28 cellular contexts compared by ENCODE assay signal in genomic region chr21:46420241-46421190, GRCh38. TPM values are rescaled to one million over a fixed set of nuclear protein-coding genes. Genes with fewer than 3 reads are reported as not detected.
DNase-seq lines count a peak whose midpoint lies in the region; ATAC-seq, FAIRE-seq and TF ChIP-seq lines count a peak whose summit lies in the region.
"Had no signal": no experiment of that assay in that cellular context is flagged by ENCODE, and none has a peak within 500 bp of the region (broad histone marks: within the 10 kb centered on the region; RNA-seq: fewer than 3 reads in every experiment).

No MANE protein-coding gene starts in this region.

- H4K20me1 ChIP-seq in GM12878 (ENCODE audit: control insufficient read depth, insufficient read depth): no peaks in the 10 kb centered on the region

- no peak for TF ChIP-seq RAD21 in GM12878 (IDR thresholded peaks at IDR 0.05; ENCODE audit: insufficient read depth, low read depth, low read length)

- SMC1A ChIA-PET in GM12878 (lab: Charles Lee; ENCODE audit: uncharacterized antibody, unreplicated experiment): no interaction called here

- H3K4me3 ChIP-seq in CD8-positive, alpha-beta memory T cell (ENCODE audit: low read length): no peak overlapping the region
- H3K4me3 ChIP-seq in GM12878: no peak overlapping the region
- H3K4me3 ChIP-seq: coronary artery, GM23248, SK-N-MC, thoracic aorta, vagina had no signal

- BruUV-seq in GM12878 (replicated peaks; lab: Mats Ljungman, UMichigan): no TSS peak

- peaks cover 31% of the 10 kb centered on the region for H3K36me3 Mint-ChIP-seq in activated CD4-positive, alpha-beta T cell treated with anti-CD3 and anti-CD28 coated beads, Interleukin-2, amount 10 ng/mL, durations not matched to agents 7 days and 5 days (ENCODE audit: low read depth)
- H3K36me3 Mint-ChIP-seq in CD8-positive, alpha-beta memory T cell: peaks cover 4 to 48% (median 16%) of the 10 kb centered on the region in 3 donors
- H3K36me3 Mint-ChIP-seq in nephron progenitor cell (ENCODE audit: low read depth): peaks cover 52% of the 10 kb centered on the region

- no peak for TF ChIP-seq POLR2A in GM12878 (IDR thresholded peaks at IDR 0.05; ENCODE audit: low read depth, low read length)

- H3K27me3 ChIP-seq in CD8-positive, alpha-beta memory T cell (ENCODE audit: insufficient read depth, low read length, poor library complexity, severe bottlenecking): no peaks in the 10 kb centered on the region
- no peaks in the 10 kb centered on the region for H3K27me3 ChIP-seq in GM12878 (replicated peaks in 1 of 2; ENCODE audit: control insufficient read depth in 2 of 2, insufficient read depth in 2 of 2, low read length in 1 of 2)
- H3K27me3 ChIP-seq: vagina had no signal

- H3K4me2 ChIP-seq in GM12878 (ENCODE audit: control insufficient read depth, insufficient read depth): no peak overlapping the region

- in situ Hi-C loops in GM12878 (cut with MboI): no loop called here

- intact Hi-C loops in GM12878 (cut with micrococcal nuclease; ENCODE audit: unreplicated experiment): no loop called here

- H3K4me3 Mint-ChIP-seq in activated CD4-positive, alpha-beta T cell treated with anti-CD3 and anti-CD28 coated beads, Interleukin-2, amount 10 ng/mL, durations not matched to agents 7 days and 5 days: no peak overlapping the region
- peak overlapping the region in 1 of 7 donors; percentile 65 for H3K4me3 Mint-ChIP-seq in CD8-positive, alpha-beta memory T cell
- no peak overlapping the region for H3K4me3 Mint-ChIP-seq in nephron progenitor cell
- H3K4me3 Mint-ChIP-seq: activated naive CD4-positive, alpha-beta T cell treated with anti-CD3 and anti-CD28 coated beads for 36 hours; IgD-negative memory B cell; stimulated activated naive CD8-positive, alpha-beta T cell treated with anti-CD3 and anti-CD28 coated beads, Interleukin-15, Interleukin-2, amounts not matched to agents 100 ng/mL and 50 ng/mL, for 24 hours had no signal

- peaks cover 17% of the 10 kb centered on the region for H3K4me1 Mint-ChIP-seq in activated CD4-positive, alpha-beta T cell treated with anti-CD3 and anti-CD28 coated beads, Interleukin-2, amount 10 ng/mL, durations not matched to agents 7 days and 5 days
- H3K4me1 Mint-ChIP-seq in CD8-positive, alpha-beta memory T cell: peaks cover 19 to 30% (median 21%) of the 10 kb centered on the region in 3 donors
- peaks cover 10% of the 10 kb centered on the region for H3K4me1 Mint-ChIP-seq in nephron progenitor cell
- H3K4me1 Mint-ChIP-seq: IgD-negative memory B cell had no signal

- CTCF ChIA-PET in activated CD4-positive, alpha-beta T cell treated with anti-CD3 and anti-CD28 coated beads, Interleukin-2, amount 10 ng/mL, durations not matched to agents 7 days and 5 days (lab: Charles Lee): no interaction called here
- CTCF ChIA-PET in CD8-positive, alpha-beta memory T cell (lab: Charles Lee): interaction anchor here (1.5 kb wide), 1 partner anchor 138 kb away, joined by 4 read pairs; no protein-coding TSS in a partner anchor
- CTCF ChIA-PET in GM12878 (lab: Yijun Ruan, JAX): interaction anchor here (0.6 to 1.0 kb wide), 2 partner anchors 167 to 277 kb away, joined by 5 to 6 read pairs; no protein-coding TSS in a partner anchor

- H3K27me3 Mint-ChIP-seq in activated CD4-positive, alpha-beta T cell treated with anti-CD3 and anti-CD28 coated beads, Interleukin-2, amount 10 ng/mL, durations not matched to agents 7 days and 5 days: no peaks in the 10 kb centered on the region
- H3K27me3 Mint-ChIP-seq in CD8-positive, alpha-beta memory T cell: peaks cover 0 to 1% of the 10 kb centered on the region in 2 donors
- H3K27me3 Mint-ChIP-seq in nephron progenitor cell (ENCODE audit: low read depth, poor library complexity): no peaks in the 10 kb centered on the region
- H3K27me3 Mint-ChIP-seq: IgD-negative memory B cell; stimulated activated naive CD8-positive, alpha-beta T cell treated with anti-CD3 and anti-CD28 coated beads, Interleukin-15, Interleukin-2, amounts not matched to agents 100 ng/mL and 50 ng/mL, for 24 hours; T-helper 17 cell had no signal

- no peak overlapping the region for H2AFZ ChIP-seq in GM12878 (ENCODE audit: control insufficient read depth, low read depth, low read length)
- H2AFZ ChIP-seq: GM23248 had no signal

- H3K27ac ChIP-seq in CD8-positive, alpha-beta memory T cell (ENCODE audit: low read depth, low read length): no peak overlapping the region
- no peak overlapping the region for H3K27ac ChIP-seq in GM12878 (ENCODE audit: control insufficient read depth, insufficient read depth)
- H3K27ac ChIP-seq: 22Rv1, coronary artery, GM23248, RWPE1, SK-N-MC, thoracic aorta, vagina had no signal

- DNase-seq in activated CD4-positive, alpha-beta T cell treated with anti-CD3 and anti-CD28 coated beads, Interleukin-2, amount 10 ng/mL, durations not matched to agents 7 days and 5 days: no peak
- DNase-seq in activated CD4-positive, alpha-beta T cell treated with anti-CD3 and anti-CD28 coated beads, Interleukin-2, amount 50 U/mL, for 4 hours: no peak
- no peak for DNase-seq in CD8-positive, alpha-beta memory T cell
- DNase-seq in GM12878 (ENCODE audit: low read depth, low spot score): no peak
- DNase-seq in nephron progenitor cell: no peak
- DNase-seq in SW480 (ENCODE audit: low spot score): no peak
- DNase-seq in NCI-H187 treated with DMSO at 0.1 percent for 48 hours (lab: John Stamatoyannopoulos, UW): no peak
- DNase-seq: activated naive CD4-positive, alpha-beta T cell treated with anti-CD3 and anti-CD28 coated beads for 36 hours; amygdala; effector memory CD4-positive, alpha-beta T cell; erythroblast; GM23248; kidney glomerular epithelial cell; mammary epithelial cell; NCI-H1105; NCI-H2029 treated with DMSO at 0.1 percent for 48 hours; T-helper 17 cell had no signal

- TF ChIP-seq EP300 in GM12878 (IDR thresholded peaks at IDR 0.05; ENCODE audit: borderline replicate concordance in 1 of 2, control insufficient read depth in 1 of 2, low read depth in 2 of 2, low read length in 2 of 2): no peak

- H3K36me3 ChIP-seq in CD8-positive, alpha-beta memory T cell (ENCODE audit: insufficient read depth, low read length): no peaks in the 10 kb centered on the region
- H3K36me3 ChIP-seq in GM12878 (ENCODE audit: control insufficient read depth in 2 of 2, insufficient read depth in 2 of 2, low read length in 1 of 2): peaks cover 11 to 13% of the 10 kb centered on the region in 2 experiments

- FAIRE-seq in GM12878 (lab: Jason Lieb, UNC): no peak
- FAIRE-seq: bronchial epithelial cell, D721Med had no signal

- no peak for ATAC-seq in GM12878
- no peak for ATAC-seq in HG02623 (IDR thresholded peaks at IDR 0.05; ENCODE audit: unreplicated experiment)
- ATAC-seq: T-helper 17 cell had no signal

- H3K4me1 ChIP-seq in CD8-positive, alpha-beta memory T cell (ENCODE audit: insufficient read depth, low read length): peaks cover 27% of the 10 kb centered on the region
- no peaks in the 10 kb centered on the region for H3K4me1 ChIP-seq in GM12878 (ENCODE audit: control insufficient read depth, insufficient read depth, low read length)
- H3K4me1 ChIP-seq: vagina had no signal

- H3K27ac Mint-ChIP-seq in activated CD4-positive, alpha-beta T cell treated with anti-CD3 and anti-CD28 coated beads, Interleukin-2, amount 10 ng/mL, durations not matched to agents 7 days and 5 days: peak overlapping the region; percentile 64
- H3K27ac Mint-ChIP-seq in CD8-positive, alpha-beta memory T cell: peak overlapping the region in 5 of 8 donors; percentile 3 to 77 (median 45)
- peak overlapping the region; percentile 3 for H3K27ac Mint-ChIP-seq in nephron progenitor cell
- H3K27ac Mint-ChIP-seq: activated naive CD4-positive, alpha-beta T cell treated with anti-CD3 and anti-CD28 coated beads for 36 hours; IgD-negative memory B cell; stimulated activated naive CD8-positive, alpha-beta T cell treated with anti-CD3 and anti-CD28 coated beads, Interleukin-15, Interleukin-2, amounts not matched to agents 100 ng/mL and 50 ng/mL, for 24 hours; T-helper 17 cell had no signal

- no peaks in the 10 kb centered on the region for H3K79me2 ChIP-seq in GM12878 (ENCODE audit: control insufficient read depth, insufficient read depth, low read length)

- H3K9me3 Mint-ChIP-seq in activated CD4-positive, alpha-beta T cell treated with anti-CD3 and anti-CD28 coated beads, Interleukin-2, amount 10 ng/mL, durations not matched to agents 7 days and 5 days: no peaks in the 10 kb centered on the region
- peaks cover 0 to under 1% (median 0%) of the 10 kb centered on the region in 5 donors for H3K9me3 Mint-ChIP-seq in CD8-positive, alpha-beta memory T cell
- H3K9me3 Mint-ChIP-seq in nephron progenitor cell: no peaks in the 10 kb centered on the region
- H3K9me3 Mint-ChIP-seq: activated naive CD4-positive, alpha-beta T cell treated with anti-CD3 and anti-CD28 coated beads for 36 hours; IgD-negative memory B cell; stimulated activated naive CD8-positive, alpha-beta T cell treated with anti-CD3 and anti-CD28 coated beads, Interleukin-15, Interleukin-2, amounts not matched to agents 100 ng/mL and 50 ng/mL, for 24 hours had no signal

- TF ChIP-seq CTCF in GM12878 (IDR thresholded peaks at IDR 0.05 in 2 of 3, conservative IDR thresholded peaks at IDR 0.05 in 1 of 3; ENCODE audit: control insufficient read depth in 2 of 3, extremely low read depth in 1 of 3, insufficient read depth in 1 of 3, low read depth in 3 of 3, low read length in 3 of 3): 0 out of 6 replicates have a peak, but pooled peaks of 2 of the 3 experiments have one; percentile 1 to 8
- TF ChIP-seq CTCF in nephron progenitor cell (IDR thresholded peaks at IDR 0.05): no peak

- POLR2A ChIA-PET in activated CD4-positive, alpha-beta T cell treated with anti-CD3 and anti-CD28 coated beads, Interleukin-2, amount 10 ng/mL, durations not matched to agents 7 days and 5 days (lab: Charles Lee): no interaction called here
- POLR2A ChIA-PET in CD8-positive, alpha-beta memory T cell (lab: Charles Lee): no interaction called here
- POLR2A ChIA-PET in GM12878 (lab: Charles Lee): no interaction called here

- 96% methylated on average over 16 of the region's 16 CpGs for WGBS in GM12878 (ENCODE audit: insufficient coverage, insufficient replicate concordance, low lambda C conversion rate, missing lambda C conversion rate)

- H3K9me3 ChIP-seq in CD8-positive, alpha-beta memory T cell (ENCODE audit: low read length): no peaks in the 10 kb centered on the region
- no peaks in the 10 kb centered on the region for H3K9me3 ChIP-seq in GM12878 (replicated peaks; ENCODE audit: control insufficient read depth, insufficient read depth, low read length)
- H3K9me3 ChIP-seq: thoracic aorta, vagina had no signal

- no peak overlapping the region for H3K9ac ChIP-seq in GM12878 (ENCODE audit: control insufficient read depth, insufficient read depth, low read length)
- H3K9ac ChIP-seq: GM23248 had no signal

- RAD21 ChIA-PET in GM12878 (lab: Charles Lee; ENCODE audit: unreplicated experiment): no interaction called here

RNA-seq across cellular contexts. Expression of gene DIP2A, which starts 38.2 kb away (rescaled TPM):
- total RNA-seq in activated CD4-positive, alpha-beta T cell treated with anti-CD3 and anti-CD28 coated beads, Interleukin-2, amount 10 ng/mL, durations not matched to agents 7 days and 5 days: 10 to 100 TPM; 57.6 to 62.1 TPM
- 10 to 100 TPM; 29.7 to 29.9 TPM for total RNA-seq in CD8-positive, alpha-beta memory T cell
- polyA plus RNA-seq in CD8-positive, alpha-beta memory T cell: 32.6 TPM
- total RNA-seq in GM12878 (2013; cell fraction: nucleolus; rRNA removed): 193 and 219 TPM in 2 replicates
- total RNA-seq in GM12878 (2014; rRNA removed) (10.5 and 11.2 TPM in 2 replicates), GM12878 (2014; rRNA removed; fragmentation: Illumina TruSeq; extraction: Trizol) (9.5 and 10.1 TPM in 2 replicates), GM12878 (2021) (16.8 and 21.1 TPM in 2 replicates)
- polyA plus RNA-seq in GM12878 (2011; ENCODE audit: low read depth): 9.7 TPM
- polyA plus RNA-seq in GM12878 (2011; rRNA removed) (23.3 and 25.5 TPM in 2 replicates), GM12878 (2014; fragmentation: Illumina TruSeq; extraction: Trizol) (10.7 and 13.2 TPM in 2 replicates), GM12878 (2014; fragmentation: Nextera tagmentation; extraction: Ambion mirVana) (1 to 10 TPM; 1.7 to 3.4 TPM), GM12878 (2014; rRNA removed) (17.0 and 20.4 TPM in 2 replicates), GM12878 (2016; fragmentation: Nextera tagmentation; extraction: Ambion mirVana) (10 to 100 TPM; 11.2 to 14.2 TPM)
- 15.5 and 21.6 TPM in 2 replicates for polyA plus RNA-seq in GM12878 (2011; cell fraction: cytosol; rRNA removed)
- polyA plus RNA-seq in GM12878 (2011; cell fraction: nucleus; rRNA removed): 108 and 127 TPM in 2 replicates
- polyA plus RNA-seq in GM12878 (2012): 12.8 and 17.1 TPM in 2 replicates
- 34.2 and 43.2 TPM in 2 replicates for polyA minus RNA-seq in GM12878 (2011; rRNA and poly(A)+ RNA removed)
- polyA minus RNA-seq in GM12878 (2011; cell fraction: cytosol; rRNA and poly(A)+ RNA removed): 9.0 and 11.2 TPM in 2 replicates
- 48.4 and 77.5 TPM in 2 replicates for polyA minus RNA-seq in GM12878 (2011; cell fraction: nucleus; rRNA and poly(A)+ RNA removed)

Comparison
In these comparisons a context has a peak if more than half of its experiments do, and no peak if none do; other contexts are left out.
1. H3K27ac Mint-ChIP-seq: peak in every context shown above with its lines; median percentile 64 in activated CD4-positive, alpha-beta T cell treated with anti-CD3 and anti-CD28 coated beads, Interleukin-2, amount 10 ng/mL, durations not matched to agents 7 days and 5 days; 45 in CD8-positive, alpha-beta memory T cell; 3 in nephron progenitor cell.